ENCODE assay signal across 1 cellular context in genomic region chr15:90099072-90099867, GRCh38.
TF ChIP-seq lines count a peak whose summit lies in the region.

No MANE protein-coding gene starts in this region.

TF ChIP-seq in WTC11, 78 proteins besides CTCF, POLR2A, EP300 and RAD21 (continued from another document):
- TF ChIP-seq GABPB1 (CRISPR knock-in tag; IDR thresholded peaks at IDR 0.05) (no peak), ZNF317 (CRISPR knock-in tag; IDR thresholded peaks at IDR 0.05; ENCODE audit: borderline replicate concordance, low read depth) (no peak), ARID4B (CRISPR knock-in tag; IDR thresholded peaks at IDR 0.05; ENCODE audit: borderline replicate concordance) (no peak), IRF1 (CRISPR knock-in tag; IDR thresholded peaks at IDR 0.05) (no peak), NFE2L1 (CRISPR knock-in tag; IDR thresholded peaks at IDR 0.05) (no peak), ZNF671 (CRISPR knock-in tag; IDR thresholded peaks at IDR 0.05) (no peak), ZNF232 (CRISPR knock-in tag; IDR thresholded peaks at IDR 0.05) (no peak), CREB1 (CRISPR knock-in tag; IDR thresholded peaks at IDR 0.05) (no peak), ATF2 (CRISPR knock-in tag; IDR thresholded peaks at IDR 0.05; ENCODE audit: borderline replicate concordance, low read depth) (no peak), ATF1 (CRISPR knock-in tag; IDR thresholded peaks at IDR 0.05) (no peak), HMGXB4 (CRISPR knock-in tag; IDR thresholded peaks at IDR 0.05) (no peak)
